ENCODE assay signal across 8 cellular contexts in genomic region chr17:64974052-64974749, GRCh38. TPM values are rescaled to one million over a fixed set of nuclear protein-coding genes. Genes with fewer than 3 reads are reported as not detected.
A peak's percentile ranks its signal among the peaks of the same experiment; 100 is the strongest.
DNase-seq lines count a peak whose midpoint lies in the region; ATAC-seq and TF ChIP-seq lines count a peak whose summit lies in the region.
"Not testable (repeated sequence)": the region's sequence is repeated elsewhere in the genome, so short reads cannot be mapped to it uniquely, and the experiment has no call there.

No MANE protein-coding gene starts in this region.

- H3K9me3 ChIP-seq in CD8-positive, alpha-beta memory T cell (ENCODE audit: low read length); hepatocyte (ENCODE audit: low read depth); neural progenitor cell (ENCODE audit: low read depth); subcutaneous abdominal adipose tissue (ENCODE audit: control insufficient read depth in 5 of 5, low read length in 5 of 5): not testable (repeated sequence)

- peak; percentile 30 to 32 for ATAC-seq in activated T-cell treated with anti-CD3 and anti-CD28 coated beads, Interleukin-2, amount 50 U/mL, for 4 hours

- peaks cover 0 to 22% (median 1%) of the 10 kb centered on the region in 3 donors for H3K36me3 Mint-ChIP-seq in CD8-positive, alpha-beta memory T cell
- H3K36me3 Mint-ChIP-seq in activated T-cell treated with anti-CD3 and anti-CD28 coated beads, Interleukin-2, amount 50 U/mL, for 4 hours (ENCODE audit: insufficient read depth) = not testable (repeated sequence)
- peaks cover 17% of the 10 kb centered on the region for H3K36me3 Mint-ChIP-seq in dendritic cell treated with granulocyte-macrophage colony-stimulating factor and Interleukin-4, amounts not matched to agents 40 ng/mL and 50 ng/mL, for 4 days (ENCODE audit: low read depth)
- H3K36me3 Mint-ChIP-seq in neural progenitor cell = peaks cover 12% of the 10 kb centered on the region

- H3K9me3 Mint-ChIP-seq in CD8-positive, alpha-beta memory T cell; activated T-cell treated with anti-CD3 and anti-CD28 coated beads, Interleukin-2, amount 50 U/mL, for 4 hours; dendritic cell treated with granulocyte-macrophage colony-stimulating factor and Interleukin-4, amounts not matched to agents 40 ng/mL and 50 ng/mL, for 4 days; neural progenitor cell: not testable (repeated sequence)

- H2AFZ ChIP-seq in hepatocyte; neural progenitor cell (replicated peaks): not testable (repeated sequence)

- WGBS in hepatocyte (ENCODE audit: low lambda C conversion rate, missing lambda C conversion rate) = 84% methylated on average over 7 of the region's 7 CpGs

- CTCF ChIA-PET in CD8-positive, alpha-beta memory T cell (lab: Charles Lee) = interaction anchor here (1.2 to 2.3 kb wide), 5 partner anchors 11 to 126 kb away, joined by 3 to 12 read pairs (median 8); partner anchors contain the start of gene GNA13

- not testable (repeated sequence) for TF ChIP-seq CTCF in hepatocyte (IDR thresholded peaks at IDR 0.05; ENCODE audit: poor library complexity); neural progenitor cell (IDR thresholded peaks at IDR 0.05)

- H3K4me1 Mint-ChIP-seq in CD8-positive, alpha-beta memory T cell = peaks cover 43 to 76% (median 67%) of the 10 kb centered on the region in 3 donors
- H3K4me1 Mint-ChIP-seq in activated T-cell treated with anti-CD3 and anti-CD28 coated beads, Interleukin-2, amount 50 U/mL, for 4 hours (ENCODE audit: low read depth) = peaks cover 56% of the 10 kb centered on the region
- peaks cover 41% of the 10 kb centered on the region for H3K4me1 Mint-ChIP-seq in dendritic cell treated with granulocyte-macrophage colony-stimulating factor and Interleukin-4, amounts not matched to agents 40 ng/mL and 50 ng/mL, for 4 days (ENCODE audit: low read depth)
- H3K4me1 Mint-ChIP-seq in neural progenitor cell = peaks cover 18% of the 10 kb centered on the region

- H3K36me3 ChIP-seq in CD8-positive, alpha-beta memory T cell (ENCODE audit: insufficient read depth, low read length); hepatocyte (replicated peaks; ENCODE audit: insufficient read depth, low read depth); neural progenitor cell: not testable (repeated sequence)
- H3K36me3 ChIP-seq in subcutaneous abdominal adipose tissue (ENCODE audit: control insufficient read depth in 5 of 5, insufficient read depth in 5 of 5, low read length in 5 of 5) = peaks cover 0 to 14% (median 8%) of the 10 kb centered on the region in 5 donors

- H3K9me2 ChIP-seq in hepatocyte (replicated peaks; ENCODE audit: insufficient read depth) = not testable (repeated sequence)

- not testable (repeated sequence) for H4K20me1 ChIP-seq in hepatocyte (ENCODE audit: insufficient read depth, poor library complexity, severe bottlenecking); neural progenitor cell (ENCODE audit: low read depth)

- H3K27me3 Mint-ChIP-seq in CD8-positive, alpha-beta memory T cell; activated T-cell treated with anti-CD3 and anti-CD28 coated beads, Interleukin-2, amount 50 U/mL, for 4 hours (ENCODE audit: low read depth); dendritic cell treated with granulocyte-macrophage colony-stimulating factor and Interleukin-4, amounts not matched to agents 40 ng/mL and 50 ng/mL, for 4 days: not testable (repeated sequence)
- peaks cover 19% of the 10 kb centered on the region for H3K27me3 Mint-ChIP-seq in neural progenitor cell (ENCODE audit: insufficient read depth, low read depth)

- H3K4me1 ChIP-seq in CD8-positive, alpha-beta memory T cell (ENCODE audit: insufficient read depth, low read length) = peaks cover 35% of the 10 kb centered on the region
- not testable (repeated sequence) for H3K4me1 ChIP-seq in hepatocyte (ENCODE audit: insufficient read depth); neural progenitor cell
- H3K4me1 ChIP-seq in subcutaneous abdominal adipose tissue (ENCODE audit: control insufficient read depth in 5 of 5, insufficient read depth in 5 of 5, low read length in 5 of 5) = peaks cover 5 to 26% (median 18%) of the 10 kb centered on the region in 5 donors

- peak overlapping the region; percentile 84 for H3K4me2 ChIP-seq in hepatocyte
- H3K4me2 ChIP-seq in neural progenitor cell = peak overlapping the region; percentile 84

- not testable (repeated sequence) for H3K27me3 ChIP-seq in CD8-positive, alpha-beta memory T cell (ENCODE audit: insufficient read depth, low read length, poor library complexity, severe bottlenecking); hepatocyte; neural progenitor cell; subcutaneous abdominal adipose tissue (ENCODE audit: control insufficient read depth in 5 of 5, insufficient read depth in 4 of 5, low read length in 5 of 5)

- peak overlapping the region; percentile 97 to 100 (median 100) for H3K27ac Mint-ChIP-seq in CD8-positive, alpha-beta memory T cell
- peak overlapping the region; percentile 95 for H3K27ac Mint-ChIP-seq in dendritic cell treated with granulocyte-macrophage colony-stimulating factor and Interleukin-4, amounts not matched to agents 40 ng/mL and 50 ng/mL, for 4 days
- peak overlapping the region; percentile 63 for H3K27ac Mint-ChIP-seq in neural progenitor cell

- not testable (repeated sequence) for DNase-seq in CD8-positive, alpha-beta memory T cell; activated T-cell treated with anti-CD3 and anti-CD28 coated beads, Interleukin-2, amount 50 U/mL, for 4 hours; hepatocyte (ENCODE audit: low spot score); neural progenitor cell (ENCODE audit: low spot score)
- DNase-seq in HT1080 (ENCODE audit: low read depth) = peak; percentile 71
- DNase-seq in RPMI7951 (ENCODE audit: low read depth) = peak; percentile 76

- peak overlapping the region; percentile 82 for H3K4me3 ChIP-seq in CD8-positive, alpha-beta memory T cell (ENCODE audit: low read length)
- H3K4me3 ChIP-seq in hepatocyte = not testable (repeated sequence)
- H3K4me3 ChIP-seq in neural progenitor cell (peak overlapping the region; percentile 53), subcutaneous abdominal adipose tissue (ENCODE audit: low read depth in 1 of 5, low read length in 5 of 5) (peak overlapping the region in 2 of 5 donors; percentile 73 to 82)

- peak overlapping the region; percentile 96 for H3K27ac ChIP-seq in CD8-positive, alpha-beta memory T cell (ENCODE audit: low read depth, low read length)
- peak overlapping the region; percentile 98 for H3K27ac ChIP-seq in hepatocyte
- not testable (repeated sequence) for H3K27ac ChIP-seq in neural progenitor cell
- peak overlapping the region; percentile 94 for H3K27ac ChIP-seq in subcutaneous abdominal adipose tissue (ENCODE audit: low read depth, low read length)

- H3F3A ChIP-seq in neural progenitor cell (ENCODE audit: low read depth) = peaks cover 29% of the 10 kb centered on the region

- not testable (repeated sequence) for H3K79me2 ChIP-seq in hepatocyte; neural progenitor cell (ENCODE audit: low read depth)

- peak overlapping the region; percentile 86 to 96 (median 92) for H3K4me3 Mint-ChIP-seq in CD8-positive, alpha-beta memory T cell
- peak overlapping the region; percentile 85 for H3K4me3 Mint-ChIP-seq in activated T-cell treated with anti-CD3 and anti-CD28 coated beads, Interleukin-2, amount 50 U/mL, for 4 hours
- peak overlapping the region; percentile 89 for H3K4me3 Mint-ChIP-seq in dendritic cell treated with granulocyte-macrophage colony-stimulating factor and Interleukin-4, amounts not matched to agents 40 ng/mL and 50 ng/mL, for 4 days
- H3K4me3 Mint-ChIP-seq in neural progenitor cell = peak overlapping the region; percentile 94

- intact Hi-C loops in dendritic cell treated with granulocyte-macrophage colony-stimulating factor and Interleukin-4, amounts not matched to agents 40 ng/mL and 50 ng/mL, for 4 days (cut with micrococcal nuclease) = loop anchor here (2.0 to 10.0 kb wide), 2 partner anchors 83 to 161 kb away; partner anchors contain the start of genes GNA13 and RGS9

- POLR2A ChIA-PET in CD8-positive, alpha-beta memory T cell (lab: Charles Lee) = interaction anchor here (1.0 to 2.7 kb wide), 6 partner anchors 11 to 126 kb away, joined by 3 to 55 read pairs (median 6); partner anchors contain the start of gene GNA13

- H3K9ac ChIP-seq in neural progenitor cell = not testable (repeated sequence)
- peak overlapping the region in 4 of 5 donors; percentile 73 to 89 (median 84) for H3K9ac ChIP-seq in subcutaneous abdominal adipose tissue (ENCODE audit: low read length in 5 of 5)

RNA-seq across cellular contexts. Expression of gene LRRC37A3, which starts 54.9 kb away (rescaled TPM):
- 1 to 10 TPM; 6.6 to 9.3 TPM for total RNA-seq in CD8-positive, alpha-beta memory T cell
- 1.5 TPM for polyA plus RNA-seq in CD8-positive, alpha-beta memory T cell
- 1.3 and 2.0 TPM in 2 replicates for total RNA-seq in HT1080 (2014; rRNA removed; shearing (Covaris generic))
- 0.15 and 0.46 TPM in 2 replicates for polyA plus RNA-seq in HT1080 (2015; cell fraction: cytosol; rRNA removed)
- polyA plus RNA-seq in HT1080 (2015; cell fraction: nucleus; rRNA removed) = 2.3 and 4.8 TPM in 2 replicates
- total RNA-seq in RPMI7951 (2014; rRNA removed; shearing (Covaris generic)) = 3.9 and 5.5 TPM in 2 replicates
- total RNA-seq in activated T-cell treated with anti-CD3 and anti-CD28 coated beads, Interleukin-2, amount 50 U/mL, for 4 hours = 1 to 10 TPM; 1.9 to 3.0 (median 2.9) TPM
- total RNA-seq in hepatocyte (7.2 and 9.0 TPM in 2 replicates), neural progenitor cell (ENCODE audit: low replicate concordance) (5.4 and 5.6 TPM in 2 replicates)
- 4.3 and 8.4 TPM in 2 replicates for polyA plus RNA-seq in hepatocyte
